1 cellular context compared by ENCODE assay signal in genomic region chr3:129640985-129641384, GRCh38.
TF ChIP-seq lines count a peak whose summit lies in the region.
"Not testable (repeated sequence)": the region's sequence is repeated elsewhere in the genome, so short reads cannot be mapped to it uniquely, and the experiment has no call there.

No MANE protein-coding gene starts in this region.

TF ChIP-seq in HepG2, 621 proteins besides CTCF, POLR2A, EP300 and RAD21:
- TF ChIP-seq NCOA2 (CRISPR knock-in tag; IDR thresholded peaks at IDR 0.05): peak; percentile 43; the same call in 1 of the 2 replicates
- TF ChIP-seq SOX5 (CRISPR knock-in tag; IDR thresholded peaks at IDR 0.05; ENCODE audit: borderline replicate concordance): peak; percentile 84; the same call in 1 of the 2 replicates
- TF ChIP-seq, protein P1, sequence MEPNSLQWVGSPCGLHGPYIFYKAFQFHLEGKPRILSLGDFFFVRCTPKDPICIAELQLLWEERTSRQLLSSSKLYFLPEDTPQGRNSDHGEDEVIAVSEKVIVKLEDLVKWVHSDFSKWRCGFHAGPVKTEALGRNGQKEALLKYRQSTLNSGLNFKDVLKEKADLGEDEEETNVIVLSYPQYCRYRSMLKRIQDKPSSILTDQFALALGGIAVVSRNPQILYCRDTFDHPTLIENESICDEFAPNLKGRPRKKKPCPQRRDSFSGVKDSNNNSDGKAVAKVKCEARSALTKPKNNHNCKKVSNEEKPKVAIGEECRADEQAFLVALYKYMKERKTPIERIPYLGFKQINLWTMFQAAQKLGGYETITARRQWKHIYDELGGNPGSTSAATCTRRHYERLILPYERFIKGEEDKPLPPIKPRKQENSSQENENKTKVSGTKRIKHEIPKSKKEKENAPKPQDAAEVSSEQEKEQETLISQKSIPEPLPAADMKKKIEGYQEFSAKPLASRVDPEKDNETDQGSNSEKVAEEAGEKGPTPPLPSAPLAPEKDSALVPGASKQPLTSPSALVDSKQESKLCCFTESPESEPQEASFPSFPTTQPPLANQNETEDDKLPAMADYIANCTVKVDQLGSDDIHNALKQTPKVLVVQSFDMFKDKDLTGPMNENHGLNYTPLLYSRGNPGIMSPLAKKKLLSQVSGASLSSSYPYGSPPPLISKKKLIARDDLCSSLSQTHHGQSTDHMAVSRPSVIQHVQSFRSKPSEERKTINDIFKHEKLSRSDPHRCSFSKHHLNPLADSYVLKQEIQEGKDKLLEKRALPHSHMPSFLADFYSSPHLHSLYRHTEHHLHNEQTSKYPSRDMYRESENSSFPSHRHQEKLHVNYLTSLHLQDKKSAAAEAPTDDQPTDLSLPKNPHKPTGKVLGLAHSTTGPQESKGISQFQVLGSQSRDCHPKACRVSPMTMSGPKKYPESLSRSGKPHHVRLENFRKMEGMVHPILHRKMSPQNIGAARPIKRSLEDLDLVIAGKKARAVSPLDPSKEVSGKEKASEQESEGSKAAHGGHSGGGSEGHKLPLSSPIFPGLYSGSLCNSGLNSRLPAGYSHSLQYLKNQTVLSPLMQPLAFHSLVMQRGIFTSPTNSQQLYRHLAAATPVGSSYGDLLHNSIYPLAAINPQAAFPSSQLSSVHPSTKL (CRISPR knock-in tag; IDR thresholded peaks at IDR 0.05): peak; percentile 21; the same call in 1 of the 2 replicates
- 0 out of 2 replicates have a peak, but pooled peaks have one; percentile 29 for TF ChIP-seq SP5 (CRISPR knock-in tag; IDR thresholded peaks at IDR 0.05; ENCODE audit: borderline replicate concordance, low read depth)
- TF ChIP-seq, protein P2, sequence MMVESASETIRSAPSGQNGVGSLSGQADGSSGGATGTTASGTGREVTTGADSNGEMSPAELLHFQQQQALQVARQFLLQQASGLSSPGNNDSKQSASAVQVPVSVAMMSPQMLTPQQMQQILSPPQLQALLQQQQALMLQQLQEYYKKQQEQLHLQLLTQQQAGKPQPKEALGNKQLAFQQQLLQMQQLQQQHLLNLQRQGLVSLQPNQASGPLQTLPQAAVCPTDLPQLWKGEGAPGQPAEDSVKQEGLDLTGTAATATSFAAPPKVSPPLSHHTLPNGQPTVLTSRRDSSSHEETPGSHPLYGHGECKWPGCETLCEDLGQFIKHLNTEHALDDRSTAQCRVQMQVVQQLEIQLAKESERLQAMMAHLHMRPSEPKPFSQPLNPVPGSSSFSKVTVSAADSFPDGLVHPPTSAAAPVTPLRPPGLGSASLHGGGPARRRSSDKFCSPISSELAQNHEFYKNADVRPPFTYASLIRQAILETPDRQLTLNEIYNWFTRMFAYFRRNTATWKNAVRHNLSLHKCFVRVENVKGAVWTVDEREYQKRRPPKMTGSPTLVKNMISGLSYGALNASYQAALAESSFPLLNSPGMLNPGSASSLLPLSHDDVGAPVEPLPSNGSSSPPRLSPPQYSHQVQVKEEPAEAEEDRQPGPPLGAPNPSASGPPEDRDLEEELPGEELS (CRISPR knock-in tag; IDR thresholded peaks at IDR 0.05): peak; percentile 38; the same call in 1 of the 2 replicates
- peak; percentile 21; the same call in 1 of the 2 replicates for TF ChIP-seq SAP130 (CRISPR knock-in tag; IDR thresholded peaks at IDR 0.05; ENCODE audit: low read depth)
- peak; percentile 35 for TF ChIP-seq RARA (CRISPR knock-in tag; IDR thresholded peaks at IDR 0.05)
- peak; percentile 52; the same call in 1 of the 2 replicates for TF ChIP-seq SALL1 (CRISPR knock-in tag; IDR thresholded peaks at IDR 0.05)
- peak; percentile 89 for TF ChIP-seq ZNF460 (CRISPR knock-in tag; IDR thresholded peaks at IDR 0.05; ENCODE audit: borderline replicate concordance)
- peak; percentile 29; the same call in 1 of the 2 replicates for TF ChIP-seq THAP11 (CRISPR knock-in tag; IDR thresholded peaks at IDR 0.05)
- not testable (repeated sequence) for TF ChIP-seq FOXP1, SOX6, SOX13 (IDR thresholded peaks at IDR 0.05)
- peak; percentile 32; the same call in 1 of the 2 replicates for TF ChIP-seq FOXP1 (CRISPR knock-in tag; IDR thresholded peaks at IDR 0.05)
- peak; percentile 87 for TF ChIP-seq SOX6 (CRISPR knock-in tag; IDR thresholded peaks at IDR 0.05)
- peak in 1 of 2 experiments; percentile 84; a peak in 2 of 4 replicates for TF ChIP-seq SOX13 (CRISPR knock-in tag; conservative IDR thresholded peaks at IDR 0.05 in 1 of 2, IDR thresholded peaks at IDR 0.05 in 1 of 2)
- TF ChIP-seq MLX (CRISPR knock-in tag; IDR thresholded peaks at IDR 0.05): peak; percentile 11; the same call in 1 of the 2 replicates
- peak; percentile 72 for TF ChIP-seq GATAD2A (CRISPR knock-in tag; IDR thresholded peaks at IDR 0.05)
- peak; percentile 31; the same call in 1 of the 2 replicates for TF ChIP-seq TARDBP (CRISPR knock-in tag; IDR thresholded peaks at IDR 0.05)
- peak in 1 of 2 experiments; percentile 44; a peak in 1 of 4 replicates for TF ChIP-seq KLF16 (CRISPR knock-in tag; IDR thresholded peaks at IDR 0.05)
- TF ChIP-seq ZNF770 (CRISPR knock-in tag; IDR thresholded peaks at IDR 0.05): peak; percentile 64
- TF ChIP-seq, protein P3, sequence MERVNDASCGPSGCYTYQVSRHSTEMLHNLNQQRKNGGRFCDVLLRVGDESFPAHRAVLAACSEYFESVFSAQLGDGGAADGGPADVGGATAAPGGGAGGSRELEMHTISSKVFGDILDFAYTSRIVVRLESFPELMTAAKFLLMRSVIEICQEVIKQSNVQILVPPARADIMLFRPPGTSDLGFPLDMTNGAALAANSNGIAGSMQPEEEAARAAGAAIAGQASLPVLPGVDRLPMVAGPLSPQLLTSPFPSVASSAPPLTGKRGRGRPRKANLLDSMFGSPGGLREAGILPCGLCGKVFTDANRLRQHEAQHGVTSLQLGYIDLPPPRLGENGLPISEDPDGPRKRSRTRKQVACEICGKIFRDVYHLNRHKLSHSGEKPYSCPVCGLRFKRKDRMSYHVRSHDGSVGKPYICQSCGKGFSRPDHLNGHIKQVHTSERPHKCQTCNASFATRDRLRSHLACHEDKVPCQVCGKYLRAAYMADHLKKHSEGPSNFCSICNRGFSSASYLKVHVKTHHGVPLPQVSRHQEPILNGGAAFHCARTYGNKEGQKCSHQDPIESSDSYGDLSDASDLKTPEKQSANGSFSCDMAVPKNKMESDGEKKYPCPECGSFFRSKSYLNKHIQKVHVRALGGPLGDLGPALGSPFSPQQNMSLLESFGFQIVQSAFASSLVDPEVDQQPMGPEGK (CRISPR knock-in tag; IDR thresholded peaks at IDR 0.05): peak; percentile 51; the same call in 1 of the 2 replicates
- 0 out of 2 replicates have a peak, but pooled peaks have one; percentile 16 for TF ChIP-seq RXRB (CRISPR knock-in tag; IDR thresholded peaks at IDR 0.05; ENCODE audit: borderline replicate concordance)
- peak; percentile 17; the same call in 1 of the 2 replicates for TF ChIP-seq CEBPB (IDR thresholded peaks at IDR 0.05; ENCODE audit: borderline replicate concordance, low read depth, low read length)
- peak in 1 of 2 experiments; percentile 63; a peak in 1 of 4 replicates for TF ChIP-seq ATF4 (CRISPR knock-in tag; IDR thresholded peaks at IDR 0.05)
- TF ChIP-seq TBX2 (CRISPR knock-in tag; IDR thresholded peaks at IDR 0.05; ENCODE audit: borderline replicate concordance): peak; percentile 39; the same call in 1 of the 2 replicates
- TF ChIP-seq FOSL2 (CRISPR knock-in tag; IDR thresholded peaks at IDR 0.05): peak; percentile 38; the same call in 1 of the 2 replicates
- 0 out of 2 replicates have a peak, but pooled peaks have one; percentile 34 for TF ChIP-seq ZMYM3 (CRISPR knock-in tag; IDR thresholded peaks at IDR 0.05)
- TF ChIP-seq CEBPG (CRISPR knock-in tag; IDR thresholded peaks at IDR 0.05): peak; percentile 75
